In the genomic region with DNA sequence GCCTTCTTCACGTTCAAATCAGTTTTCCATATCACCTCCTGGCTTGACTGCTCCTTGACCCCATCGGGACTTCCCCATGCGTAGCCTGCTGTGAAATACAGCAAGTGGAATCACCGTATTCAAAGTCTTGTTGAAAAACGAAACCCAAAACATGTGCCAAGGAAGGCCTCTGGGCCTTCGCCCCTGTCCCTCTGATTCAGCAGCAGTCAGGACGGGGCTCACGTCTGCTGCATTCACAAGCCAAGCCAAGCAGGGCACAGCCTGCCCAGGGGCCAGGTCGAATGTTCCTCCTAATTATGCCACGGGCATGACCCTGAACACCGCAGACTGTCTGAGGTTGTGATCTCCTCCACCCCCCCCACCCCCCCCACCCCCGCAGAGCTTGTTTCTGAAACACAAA, we compare ENCODE assay signal across 19 cellular contexts. TPM values are rescaled to one million over a fixed set of nuclear protein-coding genes. Genes with fewer than 3 reads are reported as not detected.
DNase-seq lines count a peak whose midpoint lies in the region; ATAC-seq, FAIRE-seq and TF ChIP-seq lines count a peak whose summit lies in the region.
"Had no signal": no experiment of that assay in that cellular context is flagged by ENCODE, and none has a peak within 500 bp of the region (broad histone marks: within the 10 kb centered on the region; RNA-seq: fewer than 3 reads in every experiment).

No MANE protein-coding gene starts in this region.

- no peak overlapping the region for H2BK15ac ChIP-seq in H1 (ENCODE audit: low read length)

- TF ChIP-seq RAD21 in H1 (IDR thresholded peaks at IDR 0.05 in 1 of 2, conservative IDR thresholded peaks at IDR 0.05 in 1 of 2; ENCODE audit: low read depth in 2 of 2, low read length in 2 of 2) = no peak

- no peak overlapping the region for H3K4ac ChIP-seq in H1 (replicated peaks; ENCODE audit: insufficient read length, low read depth, low read length)

- H3K36me3 ChIP-seq in H1 (ENCODE audit: control insufficient read depth in 2 of 4, insufficient read depth in 4 of 4, low read length in 3 of 4) (no peaks in the 10 kb centered on the region), neuron (ENCODE audit: insufficient read depth, low read length) (no peaks in the 10 kb centered on the region)
- H3K36me3 ChIP-seq: gastroesophageal sphincter, uterus had no signal

- H3K27me3 ChIP-seq in H1 (replicated peaks in 1 of 4; ENCODE audit: control insufficient read depth in 3 of 4, extremely low read depth in 1 of 4, insufficient read depth in 3 of 4, low read length in 3 of 4) (peaks cover 1 to 31% (median 22%) of the 10 kb centered on the region in 4 experiments), neuron (ENCODE audit: insufficient read depth, low read length) (peaks cover 12% of the 10 kb centered on the region)

- POLR2A ChIA-PET in H1 (lab: Charles Lee; ENCODE audit: partially characterized antibody) = no interaction called here

- no peak overlapping the region for H4K8ac ChIP-seq in H1 (ENCODE audit: extremely low read depth, insufficient read depth, low read length)

- H4K5ac ChIP-seq in H1 (ENCODE audit: insufficient read length, low read depth, low read length) = no peak overlapping the region

- H3K18ac ChIP-seq in H1 (ENCODE audit: extremely low read depth, low read length) = no peak overlapping the region

- H3K4me1 ChIP-seq in H1 (replicated peaks in 1 of 4; ENCODE audit: control insufficient read depth in 3 of 4, insufficient read depth in 4 of 4, low read length in 3 of 4) = peaks cover 0 to 14% (median 7%) of the 10 kb centered on the region in 4 experiments
- peaks cover 18% of the 10 kb centered on the region for H3K4me1 ChIP-seq in neuron (ENCODE audit: insufficient read depth, low read length)
- H3K4me1 ChIP-seq: parathyroid adenoma, uterus had no signal

- H2BK20ac ChIP-seq in H1 (ENCODE audit: low read length) = no peak overlapping the region

- DNase-seq in GM03348 (ENCODE audit: low spot score) (peak; percentile 5), NCI-H446 treated with DMSO at 0.1 percent for 48 hours (lab: John Stamatoyannopoulos, UW) (peak; percentile 51), H1 (ENCODE audit: low read depth in 1 of 2, low spot score in 2 of 2) (no peak), HCEC 1CT (no peak), GM13977 (ENCODE audit: low spot score) (no peak), GM13976 (ENCODE audit: low spot score) (no peak)
- DNase-seq: activated B cell treated with CpG ODN at 0.5 μM for 24 hours; activated CD8-positive, alpha-beta memory T cell treated with anti-CD3 and anti-CD28 coated beads, Interleukin-2, amount 10 ng/mL, durations not matched to agents 7 days and 5 days; activated naive CD4-positive, alpha-beta T cell treated with anti-CD3 and anti-CD28 coated beads for 36 hours; AML-193; islet precursor cell; KBM-7; NCI-H345; uterus had no signal

- H2AFZ ChIP-seq in H1 (ENCODE audit: low read length) = peak overlapping the region; percentile 90; the same call in 1 of the 2 replicates
- H2AFZ ChIP-seq in neuron (ENCODE audit: low read depth, low read length) = no peak overlapping the region
- H2AFZ ChIP-seq: parathyroid adenoma had no signal

- no peak overlapping the region for H2BK120ac ChIP-seq in H1 (replicated peaks; ENCODE audit: low read depth, low read length)

- H3K79me1 ChIP-seq in H1 (ENCODE audit: low read depth, low read length) = no peaks in the 10 kb centered on the region

- TF ChIP-seq CTCF in H1 (IDR thresholded peaks at IDR 0.05; ENCODE audit: control extremely low read depth in 1 of 3, insufficient read depth in 1 of 3, low read depth in 1 of 3, low read length in 3 of 3) = no peak
- TF ChIP-seq CTCF in GM13977 (IDR thresholded peaks at IDR 0.05; ENCODE audit: extremely low read depth, insufficient read depth, missing control alignments) = no peak
- TF ChIP-seq CTCF in GM13976 (IDR thresholded peaks at IDR 0.05; ENCODE audit: borderline replicate concordance, control extremely low read depth, extremely low read depth, insufficient read depth, missing control alignments) = no peak

- peaks cover 0 to 11% of the 10 kb centered on the region in 2 experiments; a peak in 2 of 4 replicates for H3K79me2 ChIP-seq in H1 (ENCODE audit: control insufficient read depth in 1 of 2, insufficient read depth in 2 of 2, low read length in 2 of 2)
- H3K79me2 ChIP-seq: parathyroid adenoma had no signal

- H3K27ac ChIP-seq in H1 (ENCODE audit: low read depth, low read length) = no peak overlapping the region
- H3K27ac ChIP-seq: gastroesophageal sphincter, parathyroid adenoma, uterus had no signal

- no peak overlapping the region for H3K9ac ChIP-seq in H1 (replicated peaks in 1 of 4; ENCODE audit: extremely low read depth in 1 of 4, low read depth in 3 of 4, low read length in 3 of 4)
- H3K9ac ChIP-seq: parathyroid adenoma had no signal

- no peak for TF ChIP-seq EP300 in H1 (IDR thresholded peaks at IDR 0.05; ENCODE audit: borderline replicate concordance in 1 of 2, low read depth in 2 of 2, low read length in 2 of 2)

- H3K4me2 ChIP-seq in H1 (ENCODE audit: insufficient read depth in 1 of 2, low read depth in 2 of 2, low read length in 2 of 2) = peak overlapping the region; percentile 89 to 96

- no peak overlapping the region for H2AK5ac ChIP-seq in H1 (ENCODE audit: low read depth, low read length)

- H4K91ac ChIP-seq in H1 (replicated peaks; ENCODE audit: insufficient read length, low read length) = no peak overlapping the region

- in situ Hi-C loops in GM13977 (cut with MboI; ENCODE audit: low pct_unique_long_range_greater_than_20kb, low sequenced_read_pairs, unreplicated experiment) (no loop called here), GM13976 (cut with MboI; ENCODE audit: low sequenced_read_pairs, unreplicated experiment) (no loop called here)

- TF ChIP-seq POLR2A in H1 (IDR thresholded peaks at IDR 0.05; ENCODE audit: control extremely low read depth in 1 of 2, low read depth in 2 of 2, low read length in 2 of 2) = no peak

- FAIRE-seq in H1 (lab: Jason Lieb, UNC) = no peak
- FAIRE-seq: endometrium had no signal

- H3K23ac ChIP-seq in H1 (ENCODE audit: insufficient read length) = no peak overlapping the region

- H3K23me2 ChIP-seq in H1 (ENCODE audit: low read depth, low read length) = peaks cover 10% of the 10 kb centered on the region

- H3K14ac ChIP-seq in H1 (ENCODE audit: insufficient read length) = no peak overlapping the region

- H2BK12ac ChIP-seq in H1 (ENCODE audit: low read depth, low read length) = 0 out of 2 replicates have a peak overlapping the region, but pooled peaks have one; percentile 0

- no peak overlapping the region for H3K56ac ChIP-seq in H1 (replicated peaks; ENCODE audit: insufficient read length, low read depth, low read length)

- ATAC-seq in GM19395 (IDR thresholded peaks at IDR 0.05; ENCODE audit: unreplicated experiment) = no peak
- ATAC-seq: activated CD8-positive, alpha-beta memory T cell treated with anti-CD3 and anti-CD28 coated beads, Interleukin-2, amount 10 ng/mL, durations not matched to agents 7 days and 5 days had no signal

- 23% methylated on average over 12 of the region's 12 CpGs; no CpG with 5 or more reads in 1 of the 2 experiments for WGBS in H1 (ENCODE audit: extremely low coverage in 1 of 2, insufficient coverage in 1 of 2, insufficient read length in 1 of 2, insufficient replicate concordance in 2 of 2, low coverage in 1 of 2, low lambda C conversion rate in 2 of 2, missing lambda C conversion rate in 1 of 2), 2 experiments

- CTCF ChIA-PET in H1 (lab: Charles Lee; ENCODE audit: partially characterized antibody) = interaction anchor here (0.5 to 1.3 kb wide), 3 partner anchors 13 to 1041 kb away, joined by 3 to 5 read pairs (median 3); no protein-coding TSS in a partner anchor

- H3K9me3 ChIP-seq in H1 (ENCODE audit: insufficient read depth in 2 of 2, low read depth in 1 of 2, low read length in 1 of 2) = no peaks in the 10 kb centered on the region
- no peaks in the 10 kb centered on the region for H3K9me3 ChIP-seq in neuron (ENCODE audit: low read length)
- H3K9me3 ChIP-seq: gastroesophageal sphincter, uterus had no signal

- H3K4me3 ChIP-seq in H1 (ENCODE audit: extremely low read depth in 1 of 4, insufficient read depth in 2 of 4, low read depth in 3 of 4, low read length in 4 of 4) (peak overlapping the region in 1 of 4 experiments; percentile 60; a peak in 4 of 8 replicates), neuron (ENCODE audit: low read length) (peak overlapping the region; percentile 66)
- H3K4me3 ChIP-seq: uterus had no signal

- peaks cover 0 to 5% of the 10 kb centered on the region in 2 experiments for H4K20me1 ChIP-seq in H1 (replicated peaks in 1 of 2; ENCODE audit: control insufficient read depth in 1 of 2, insufficient read depth in 2 of 2, low read length in 2 of 2)

- no peak overlapping the region for H2BK5ac ChIP-seq in H1 (ENCODE audit: low read depth, low read length)

TF ChIP-seq in H1, 55 proteins besides CTCF, POLR2A, EP300 and RAD21 (continues in another document):
- no peak for TF ChIP-seq NRF1 (IDR thresholded peaks at IDR 0.05; ENCODE audit: low read depth, low read length)
- no peak for TF ChIP-seq RXRA (IDR thresholded peaks at IDR 0.05; ENCODE audit: insufficient read depth, low read depth, low read length)
- TF ChIP-seq CHD2 (IDR thresholded peaks at IDR 0.05; ENCODE audit: low read length) = no peak
- no peak for TF ChIP-seq CEBPB (IDR thresholded peaks at IDR 0.05; ENCODE audit: low read depth, low read length)
- no peak for TF ChIP-seq RFX5 (IDR thresholded peaks at IDR 0.05; ENCODE audit: borderline replicate concordance, low read depth, low read length)
- TF ChIP-seq CBX8 (IDR thresholded peaks at IDR 0.05; ENCODE audit: borderline replicate concordance, low read depth, low read length) = no peak
- TF ChIP-seq, protein P1, sequence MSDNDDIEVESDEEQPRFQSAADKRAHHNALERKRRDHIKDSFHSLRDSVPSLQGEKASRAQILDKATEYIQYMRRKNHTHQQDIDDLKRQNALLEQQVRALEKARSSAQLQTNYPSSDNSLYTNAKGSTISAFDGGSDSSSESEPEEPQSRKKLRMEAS (IDR thresholded peaks at IDR 0.05) = no peak

RNA-seq across cellular contexts. Expression of a gene that starts 1.0 kb away (rescaled TPM):
- total RNA-seq in H1 (2021; fragmentation: NEBNext Ultra II Directional; extraction: Animal tissue kit (Norgen Biotek cat#: 25700)) = 13.8 and 14.2 TPM in 2 replicates
- polyA plus RNA-seq in H1 (2011; rRNA removed) = 7.4 and 9.8 TPM in 2 replicates
- polyA plus RNA-seq in H1 (2011; cell fraction: cytosol; rRNA removed) = 5.1 TPM
- 14.5 TPM for polyA plus RNA-seq in H1 (2011; cell fraction: nucleus; rRNA removed)
- polyA plus RNA-seq in H1 (2012, experiment 1 of 2) = 7.3 to 9.7 TPM (median 8.4 TPM) in 4 replicates
- polyA plus RNA-seq in H1 (2012, experiment 2 of 2) = 3.4 TPM
- 3.7 TPM for polyA plus RNA-seq in H1 (2013, experiment 1 of 2)
- polyA plus RNA-seq in H1 (2013, experiment 2 of 2) = 3.7 TPM
- 10.9 and 19.7 TPM in 2 replicates for polyA minus RNA-seq in H1 (2011; rRNA and poly(A)+ RNA removed)
- 11.4 TPM for polyA minus RNA-seq in H1 (2011; cell fraction: cytosol; rRNA and poly(A)+ RNA removed)
- 45.4 TPM for polyA minus RNA-seq in H1 (2011; cell fraction: nucleus; rRNA and poly(A)+ RNA removed)
- total RNA-seq: activated B cell treated with CpG ODN at 0.5 μM for 24 hours; activated CD8-positive, alpha-beta memory T cell treated with anti-CD3 and anti-CD28 coated beads, Interleukin-2, amount 10 ng/mL, durations not matched to agents 7 days and 5 days; activated naive CD4-positive, alpha-beta T cell treated with anti-CD3 and anti-CD28 coated beads for 36 hours had no signal

Comparison
In these comparisons a context has a peak if more than half of its experiments do, and no peak if none do; other contexts are left out.
1. DNase-seq: peak in GM03348 (single experiment) and NCI-H446 treated with DMSO at 0.1 percent for 48 hours (single experiment); none in H1 (0 of 2), HCEC 1CT (single experiment), GM13977 (single experiment) and GM13976 (single experiment).